ENCODE assay signal across 13 cellular contexts in genomic region chr17:5555254-5555653, GRCh38. TPM values are rescaled to one million over a fixed set of nuclear protein-coding genes. Genes with fewer than 3 reads are reported as not detected.
DNase-seq lines count a peak whose midpoint lies in the region; ATAC-seq and TF ChIP-seq lines count a peak whose summit lies in the region.
"Had no signal": no experiment of that assay in that cellular context is flagged by ENCODE, and none has a peak within 500 bp of the region (broad histone marks: within the 10 kb centered on the region; RNA-seq: fewer than 3 reads in every experiment).

No MANE protein-coding gene starts in this region.

- H3K9me2 ChIP-seq in PC-3 (replicated peaks; ENCODE audit: low read length) = no peaks in the 10 kb centered on the region

- H3K4me3 ChIP-seq in epithelial cell of proximal tubule (ENCODE audit: low read depth, low read length) (no peak overlapping the region), PC-3 (ENCODE audit: low read length) (no peak overlapping the region)

- H3K4me1 ChIP-seq in PC-3 (ENCODE audit: insufficient read depth, low read length) = no peaks in the 10 kb centered on the region; the same call in 1 of the 2 replicates

- no peak for ATAC-seq in CD4-positive, alpha-beta T cell (ENCODE audit: poor library complexity)
- ATAC-seq in naive thymus-derived CD8-positive, alpha-beta T cell = no peak
- no peak for ATAC-seq in HG03520 (IDR thresholded peaks at IDR 0.05; ENCODE audit: unreplicated experiment)
- no peak for ATAC-seq in PC-3
- no peak for ATAC-seq in Right ventricle myocardium inferior
- ATAC-seq: T-cell had no signal

- DNase-seq in CD4-positive, alpha-beta T cell = no peak
- DNase-seq in HT1080 (ENCODE audit: low read depth) (peak; percentile 75), epithelial cell of proximal tubule (ENCODE audit: low read depth) (peak; percentile 45), NCI-H2171 treated with DMSO at 0.1 percent for 48 hours (lab: John Stamatoyannopoulos, UW) (no peak), PC-3 (no peak), Right ventricle myocardium inferior (ENCODE audit: missing footprints) (no peak)
- DNase-seq in naive thymus-derived CD8-positive, alpha-beta T cell = no peak
- DNase-seq: activated CD4-positive, alpha-beta T cell treated with anti-CD3 and anti-CD28 coated beads, Interleukin-2, amount 10 ng/mL, durations not matched to agents 7 days and 5 days; activated gamma-delta T cell treated with Interleukin-2 at 50 U/mL for 16 hours; foreskin melanocyte; nephron progenitor cell; T-cell had no signal

- no peaks in the 10 kb centered on the region for H3K79me2 ChIP-seq in PC-3 (ENCODE audit: low read length)

- POLR2A ChIA-PET in CD4-positive, alpha-beta T cell (lab: Charles Lee) = no interaction called here
- POLR2A ChIA-PET in naive thymus-derived CD8-positive, alpha-beta T cell (lab: Charles Lee) = no interaction called here
- POLR2A ChIA-PET in PC-3 (lab: Charles Lee; ENCODE audit: unreplicated experiment) = no interaction called here

- no peaks in the 10 kb centered on the region for H3K27me3 ChIP-seq in CD4-positive, alpha-beta T cell (ENCODE audit: control insufficient read depth, insufficient read depth, low read length)
- H3K27me3 ChIP-seq in PC-3 (ENCODE audit: low read length) = no peaks in the 10 kb centered on the region

- no peak for TF ChIP-seq CTCF in CD4-positive, alpha-beta T cell (IDR thresholded peaks at IDR 0.05)
- TF ChIP-seq CTCF in epithelial cell of proximal tubule (conservative IDR thresholded peaks at IDR 0.05; ENCODE audit: low read depth, low read length) (no peak), PC-3 (conservative IDR thresholded peaks at IDR 0.05; ENCODE audit: low read depth, low read length) (no peak)

- CTCF ChIA-PET in CD4-positive, alpha-beta T cell (lab: Charles Lee) = interaction anchor here (0.9 kb wide), 1 partner anchor 10 kb away, joined by 4 read pairs; no protein-coding TSS in a partner anchor
- CTCF ChIA-PET in PC-3 (lab: Charles Lee) = no interaction called here

- no TSS peak for BruUV-seq in PC-3 (replicated peaks; lab: Mats Ljungman, UMichigan)

- no peaks in the 10 kb centered on the region for H3K9me3 ChIP-seq in CD4-positive, alpha-beta T cell (ENCODE audit: control insufficient read depth, low read length)
- H3K9me3 ChIP-seq in PC-3 (ENCODE audit: low read length) = no peaks in the 10 kb centered on the region

- no peak overlapping the region for H3K4me2 ChIP-seq in PC-3 (ENCODE audit: low read length)

- H3K9me3 Mint-ChIP-seq in CD4-positive, alpha-beta T cell = no peaks in the 10 kb centered on the region
- no peaks in the 10 kb centered on the region for H3K9me3 Mint-ChIP-seq in naive thymus-derived CD8-positive, alpha-beta T cell
- H3K9me3 Mint-ChIP-seq: activated CD4-positive, alpha-beta T cell treated with anti-CD3 and anti-CD28 coated beads, Interleukin-2, amount 10 ng/mL, durations not matched to agents 7 days and 5 days; nephron progenitor cell; T-cell had no signal

- H3K36me3 ChIP-seq in PC-3 (ENCODE audit: low read depth, low read length) = no peaks in the 10 kb centered on the region

- H3K4me3 Mint-ChIP-seq in CD4-positive, alpha-beta T cell = no peak overlapping the region
- no peak overlapping the region for H3K4me3 Mint-ChIP-seq in naive thymus-derived CD8-positive, alpha-beta T cell
- H3K4me3 Mint-ChIP-seq: activated CD4-positive, alpha-beta T cell treated with anti-CD3 and anti-CD28 coated beads, Interleukin-2, amount 10 ng/mL, durations not matched to agents 7 days and 5 days; nephron progenitor cell; T-cell had no signal

- no peak overlapping the region for H3K27ac ChIP-seq in CD4-positive, alpha-beta T cell (ENCODE audit: low read depth, low read length)
- H3K27ac ChIP-seq in PC-3 (ENCODE audit: low read length) = no peak overlapping the region

- H2AFZ ChIP-seq in PC-3 (ENCODE audit: low read length) = no peak overlapping the region

- no peaks in the 10 kb centered on the region for H3F3A ChIP-seq in PC-3 (ENCODE audit: low read length, unreplicated experiment)

- H4K20me1 ChIP-seq in PC-3 (ENCODE audit: low read length) = no peaks in the 10 kb centered on the region

- H3K36me3 Mint-ChIP-seq in CD4-positive, alpha-beta T cell (ENCODE audit: low read depth) = peaks cover 95% of the 10 kb centered on the region
- H3K36me3 Mint-ChIP-seq in naive thymus-derived CD8-positive, alpha-beta T cell = peaks cover 12 to 93% (median 38%) of the 10 kb centered on the region in 3 donors

- peak overlapping the region; percentile 48 for H3K27ac Mint-ChIP-seq in CD4-positive, alpha-beta T cell
- H3K27ac Mint-ChIP-seq in naive thymus-derived CD8-positive, alpha-beta T cell = peak overlapping the region; percentile 11 to 90 (median 62)
- H3K27ac Mint-ChIP-seq: activated CD4-positive, alpha-beta T cell treated with anti-CD3 and anti-CD28 coated beads, Interleukin-2, amount 10 ng/mL, durations not matched to agents 7 days and 5 days; nephron progenitor cell; T-cell had no signal

- intact Hi-C loops in CD4-positive, alpha-beta T cell (cut with DNase I, micrococcal nuclease) = no loop called here
- intact Hi-C loops in PC-3 (cut with micrococcal nuclease) = no loop called here
- intact Hi-C loops in Right ventricle myocardium inferior (cut with DNase I) = no loop called here

- H3K9ac ChIP-seq in PC-3 (ENCODE audit: low read length) = no peak overlapping the region

- H3K4me1 Mint-ChIP-seq in CD4-positive, alpha-beta T cell (ENCODE audit: low read depth) = peaks cover 36% of the 10 kb centered on the region
- H3K4me1 Mint-ChIP-seq in naive thymus-derived CD8-positive, alpha-beta T cell = peaks cover 8 to 50% (median 31%) of the 10 kb centered on the region in 4 donors

- no peaks in the 10 kb centered on the region for H3K27me3 Mint-ChIP-seq in CD4-positive, alpha-beta T cell
- no peaks in the 10 kb centered on the region for H3K27me3 Mint-ChIP-seq in naive thymus-derived CD8-positive, alpha-beta T cell
- H3K27me3 Mint-ChIP-seq: activated CD4-positive, alpha-beta T cell treated with anti-CD3 and anti-CD28 coated beads, Interleukin-2, amount 10 ng/mL, durations not matched to agents 7 days and 5 days; T-cell had no signal

RNA-seq across cellular contexts. Expression of gene NLRP1, which starts 29.1 kb away (rescaled TPM):
- 100 to 1,000 TPM; 254 to 258 TPM for total RNA-seq in CD4-positive, alpha-beta T cell
- 15.9 and 19.8 TPM in 2 replicates for total RNA-seq in HT1080 (2014; rRNA removed; shearing (Covaris generic))
- 14.5 and 15.5 TPM in 2 replicates for polyA plus RNA-seq in HT1080 (2015; cell fraction: cytosol; rRNA removed)
- 216 and 237 TPM in 2 replicates for polyA plus RNA-seq in HT1080 (2015; cell fraction: nucleus; rRNA removed)
- 7.8 and 12.7 TPM in 2 replicates for total RNA-seq in epithelial cell of proximal tubule
- 100 to 1,000 TPM; 354 to 370 TPM for total RNA-seq in naive thymus-derived CD8-positive, alpha-beta T cell
- 10 to 100 TPM; 18.4 to 47.9 (median 33.2) TPM for polyA plus RNA-seq in naive thymus-derived CD8-positive, alpha-beta T cell
- total RNA-seq in PC-3 (2014; rRNA removed) = 1.8 and 2.2 TPM in 2 replicates
- 9.0 TPM for total RNA-seq in Right ventricle myocardium inferior

Comparison
In these comparisons a context has a peak if more than half of its experiments do, and no peak if none do; other contexts are left out.
1. DNase-seq: peak in HT1080 (single experiment) and epithelial cell of proximal tubule (single experiment); none in CD4-positive, alpha-beta T cell (0 of 10), naive thymus-derived CD8-positive, alpha-beta T cell (0 of 10), NCI-H2171 treated with DMSO at 0.1 percent for 48 hours (single experiment), PC-3 (single experiment) and Right ventricle myocardium inferior (single experiment).
2. RNA of gene NLRP1, which starts 29.1 kb away (total RNA-seq): 354 to 370 TPM in naive thymus-derived CD8-positive, alpha-beta T cell and 254 to 258 TPM in CD4-positive, alpha-beta T cell; 15.9 to 19.8 TPM in HT1080, 7.8 to 12.7 TPM in epithelial cell of proximal tubule, 9.0 TPM in Right ventricle myocardium inferior (single experiment) and 1.8 to 2.2 TPM in PC-3; every median in the first group is over 10 times any median in the second.